In genomic region chr6:167760979-167761793, GRCh38 we compare ENCODE assay signal across 16 cellular contexts.
DNase-seq lines count a peak whose midpoint lies in the region; ATAC-seq and TF ChIP-seq lines count a peak whose summit lies in the region.
"Had no signal": no experiment of that assay in that cellular context is flagged by ENCODE, and none has a peak within 500 bp of the region (broad histone marks: within the 10 kb centered on the region; RNA-seq: fewer than 3 reads in every experiment).

No MANE protein-coding gene starts in this region.

- H3K4me2 ChIP-seq in fibroblast of lung (ENCODE audit: extremely low read depth, insufficient read depth, low read length), result no peak overlapping the region

- no peaks in the 10 kb centered on the region for H3K36me3 ChIP-seq in fibroblast of lung (ENCODE audit: control insufficient read depth, insufficient read depth, low read length)
- H3K36me3 ChIP-seq in spleen, result no peaks in the 10 kb centered on the region

- 57 to 81% (median 74%) methylated on average over 17 to 18 of the region's 18 CpGs for WGBS in spleen, 5 donors

- H3K9ac ChIP-seq in fibroblast of lung (ENCODE audit: insufficient read depth, low read length), result no peak overlapping the region

- ATAC-seq in WTC11, result no peak
- no peak for ATAC-seq in GM19324 (IDR thresholded peaks at IDR 0.05; ENCODE audit: low FRiP score, unreplicated experiment)
- ATAC-seq: stimulated activated effector memory CD8-positive, alpha-beta T cell treated with anti-CD3 and anti-CD28 coated beads, Interleukin-12 subunit alpha, Interleukin-12 subunit beta, amount 100 ng/mL, for 72 hours had no signal

- no peak for TF ChIP-seq CTCF in WTC11 (IDR thresholded peaks at IDR 0.05)
- TF ChIP-seq CTCF in fibroblast of lung (conservative IDR thresholded peaks at IDR 0.05 in 1 of 2, IDR thresholded peaks at IDR 0.05 in 1 of 2; ENCODE audit: low read depth in 1 of 2, low read length in 2 of 2), result no peak
- TF ChIP-seq CTCF in spleen (IDR thresholded peaks at IDR 0.05 in 8 of 11, conservative IDR thresholded peaks at IDR 0.05 in 3 of 11), result no peak
- TF ChIP-seq CTCF in Calu3 (IDR thresholded peaks at IDR 0.05; ENCODE audit: unreplicated experiment), result no peak

- CTCF ChIA-PET in WTC11 (lab: Charles Lee) (no interaction called here), Calu3 (lab: Charles Lee) (no interaction called here)

- no peak overlapping the region for H2AFZ ChIP-seq in fibroblast of lung (ENCODE audit: low read length)

- H3K36me3 Mint-ChIP-seq in WTC11 (no peaks in the 10 kb centered on the region), Calu3 (ENCODE audit: insufficient read depth, unreplicated experiment) (no peaks in the 10 kb centered on the region)
- H3K36me3 Mint-ChIP-seq: CD4-positive, alpha-beta memory T cell; stimulated activated effector memory CD8-positive, alpha-beta T cell treated with anti-CD3 and anti-CD28 coated beads, Interleukin-12 subunit alpha, Interleukin-12 subunit beta, amount 100 ng/mL, for 72 hours had no signal

- H4K20me1 ChIP-seq in fibroblast of lung (ENCODE audit: control insufficient read depth, extremely low read depth, insufficient read depth, low read length), result no peaks in the 10 kb centered on the region

- H3K9me3 Mint-ChIP-seq in WTC11 (no peaks in the 10 kb centered on the region), Calu3 (ENCODE audit: low read depth, unreplicated experiment) (no peaks in the 10 kb centered on the region)
- H3K9me3 Mint-ChIP-seq: CD4-positive, alpha-beta memory T cell; H9; stimulated activated effector memory CD8-positive, alpha-beta T cell treated with anti-CD3 and anti-CD28 coated beads, Interleukin-12 subunit alpha, Interleukin-12 subunit beta, amount 100 ng/mL, for 72 hours had no signal

- H3K27me3 Mint-ChIP-seq in WTC11 (ENCODE audit: low read depth), result no peaks in the 10 kb centered on the region
- peaks cover 23% of the 10 kb centered on the region for H3K27me3 Mint-ChIP-seq in Calu3 (ENCODE audit: unreplicated experiment)

- H3K9me3 ChIP-seq in fibroblast of lung (ENCODE audit: control insufficient read depth, insufficient read depth, low read depth, low read length), result no peaks in the 10 kb centered on the region
- no peaks in the 10 kb centered on the region for H3K9me3 ChIP-seq in spleen

- POLR2A ChIA-PET in WTC11 (lab: Charles Lee), result no interaction called here

- DNase-seq in WTC11 (ENCODE audit: low spot score) (no peak), fibroblast of lung (ENCODE audit: low read depth in 2 of 2) (peak; percentile 40 to 75), lung microvascular endothelial cell (ENCODE audit: low read depth in 2 of 2) (peak; percentile 28 to 94), spleen (peak; percentile 53), Calu3 (no peak), NCI-H1694 (lab: John Stamatoyannopoulos, UW) (no peak)
- DNase-seq in stimulated activated CD4-positive, alpha-beta T cell treated with anti-CD3 and anti-CD28 coated beads, Interleukin-2, amount 100 ng/mL, for 24 hours, result no peak
- DNase-seq: activated CD4-positive, alpha-beta T cell treated with anti-CD3 and anti-CD28 coated beads for 1 hour; activated effector memory CD4-positive, alpha-beta T cell treated with anti-CD3 and anti-CD28 coated beads, Interleukin-2, amount 50 U/mL, for 16 hours; CD4-positive, alpha-beta memory T cell; H9; kidney glomerular epithelial cell; NCI-H526 treated with DMSO at 0.1 percent for 48 hours had no signal

- no peak overlapping the region for H3K4me3 Mint-ChIP-seq in WTC11
- no peak overlapping the region for H3K4me3 Mint-ChIP-seq in Calu3 (ENCODE audit: low read depth, unreplicated experiment)
- H3K4me3 Mint-ChIP-seq: CD4-positive, alpha-beta memory T cell; H9; stimulated activated effector memory CD8-positive, alpha-beta T cell treated with anti-CD3 and anti-CD28 coated beads, Interleukin-12 subunit alpha, Interleukin-12 subunit beta, amount 100 ng/mL, for 72 hours had no signal

- H3K27ac ChIP-seq in fibroblast of lung (ENCODE audit: insufficient read depth, low read length), result no peak overlapping the region
- H3K27ac ChIP-seq in spleen, result peak overlapping the region in 4 of 8 donors; percentile 4 to 54 (median 44)
- H3K27ac ChIP-seq: SK-N-MC had no signal

- H3K79me2 ChIP-seq in fibroblast of lung (ENCODE audit: control insufficient read depth, insufficient read depth, low read length), result no peaks in the 10 kb centered on the region

- no TSS peak for BruUV-seq in Calu3 (replicated peaks; lab: Mats Ljungman, UMichigan)

- no peaks in the 10 kb centered on the region for H3K4me1 ChIP-seq in fibroblast of lung (ENCODE audit: control insufficient read depth, extremely low read depth, insufficient read depth, low read length)
- peaks cover 0 to 19% (median 4%) of the 10 kb centered on the region in 6 donors for H3K4me1 ChIP-seq in spleen

- no peaks in the 10 kb centered on the region for H3K4me1 Mint-ChIP-seq in WTC11
- peaks cover 28% of the 10 kb centered on the region for H3K4me1 Mint-ChIP-seq in Calu3 (ENCODE audit: low read depth, unreplicated experiment)
- H3K4me1 Mint-ChIP-seq: CD4-positive, alpha-beta memory T cell had no signal

- H3K27ac Mint-ChIP-seq in WTC11, result no peak overlapping the region
- H3K27ac Mint-ChIP-seq in Calu3 (ENCODE audit: unreplicated experiment), result no peak overlapping the region
- H3K27ac Mint-ChIP-seq: CD4-positive, alpha-beta memory T cell; stimulated activated effector memory CD8-positive, alpha-beta T cell treated with anti-CD3 and anti-CD28 coated beads, Interleukin-12 subunit alpha, Interleukin-12 subunit beta, amount 100 ng/mL, for 72 hours had no signal

- H3K27me3 ChIP-seq in fibroblast of lung (ENCODE audit: control insufficient read depth, insufficient read depth, low read length), result no peaks in the 10 kb centered on the region
- H3K27me3 ChIP-seq in spleen (replicated peaks in 1 of 7), result no peaks in the 10 kb centered on the region

- intact Hi-C loops in spleen (cut with DNase I; ENCODE audit: low total_unique reads) (no loop called here), Calu3 (cut with micrococcal nuclease; ENCODE audit: unreplicated experiment) (no loop called here)

- H3K4me3 ChIP-seq in fibroblast of lung (replicated peaks in 1 of 4; ENCODE audit: control extremely low read depth in 1 of 4, insufficient read depth in 1 of 4, low read depth in 3 of 4, low read length in 4 of 4), result no peak overlapping the region
- H3K4me3 ChIP-seq in spleen, result no peak overlapping the region
- H3K4me3 ChIP-seq: SK-N-MC had no signal

- TF ChIP-seq POLR2A in spleen (IDR thresholded peaks at IDR 0.05), result no peak

TF ChIP-seq in WTC11, 78 proteins besides CTCF, POLR2A, EP300 and RAD21:
- no peak for TF ChIP-seq ZBTB21 (CRISPR knock-in tag; IDR thresholded peaks at IDR 0.05; ENCODE audit: borderline replicate concordance)
- peak; percentile 62 for TF ChIP-seq GABPB1 (CRISPR knock-in tag; IDR thresholded peaks at IDR 0.05)

Comparison
In these comparisons a context has a peak if more than half of its experiments do, and no peak if none do; other contexts are left out.
1. DNase-seq: peak in fibroblast of lung (2 of 2), lung microvascular endothelial cell (2 of 2) and spleen (single experiment); none in WTC11 (single experiment), stimulated activated CD4-positive, alpha-beta T cell treated with anti-CD3 and anti-CD28 coated beads, Interleukin-2, amount 100 ng/mL, for 24 hours (0 of 2), Calu3 (single experiment) and NCI-H1694 (single experiment).